In genomic region chr16:58034786-58035185, GRCh38 we compare ENCODE assay signal across 16 cellular contexts.
"Had no signal": no experiment of that assay in that cellular context is flagged by ENCODE, and none has a peak within 500 bp of the region (broad histone marks: within the 10 kb centered on the region; RNA-seq: fewer than 3 reads in every experiment).

No MANE protein-coding gene starts in this region.

- ATAC-seq: activated naive CD4-positive, alpha-beta T cell treated with anti-CD3 and anti-CD28 coated beads, Interleukin-2, amount 50 U/mL, for 72 hours; activated T-cell treated with anti-CD3 and anti-CD28 coated beads, Interleukin-2, amount 50 U/mL, for 72 hours; esophagus mucosa; stimulated activated memory B cell treated with anti-CD40 and anti-IgM and Interleukin-4, amounts not matched to agents 10 μg/mL and 1 μg/mL and 100 μg/mL, for 72 hours had no signal

- H3K4me3 ChIP-seq: colonic mucosa, lung, uterus had no signal

- H2AFZ ChIP-seq: parathyroid adenoma had no signal

- H3K9me3 ChIP-seq: colonic mucosa, uterus had no signal

- H3K27me3 ChIP-seq: colonic mucosa, uterus had no signal

- H3K27ac ChIP-seq: colonic mucosa, parathyroid adenoma, uterus had no signal

- DNase-seq: activated B cell treated with CpG ODN at 0.5 μM for 24 hours; activated CD4-positive, alpha-beta T cell treated with anti-CD3 and anti-CD28 coated beads, Interleukin-2, amount 10 ng/mL, durations not matched to agents 24 days and 14 days; activated CD8-positive, alpha-beta memory T cell treated with anti-CD3 and anti-CD28 coated beads, Interleukin-2, amount 50 U/mL, for 48 hours; activated gamma-delta T cell; activated T-cell treated with anti-CD3 and anti-CD28 coated beads, Interleukin-2, amount 50 U/mL, for 72 hours; central memory CD4-positive, alpha-beta T cell; colonic mucosa; kidney glomerular epithelial cell; midbrain; T-helper 2 cell; uterus had no signal

- H3K4me1 ChIP-seq: colonic mucosa, uterus had no signal

- H3K36me3 ChIP-seq: colonic mucosa, uterus had no signal
